In genomic region chr7:42128703-42129102, GRCh38 we compare ENCODE assay signal across 15 cellular contexts.
DNase-seq lines count a peak whose midpoint lies in the region; ATAC-seq, FAIRE-seq and TF ChIP-seq lines count a peak whose summit lies in the region.
"Had no signal": no experiment of that assay in that cellular context is flagged by ENCODE, and none has a peak within 500 bp of the region (broad histone marks: within the 10 kb centered on the region; RNA-seq: fewer than 3 reads in every experiment).

No MANE protein-coding gene starts in this region.

- H3K79me2 ChIP-seq in OCI-LY3 (ENCODE audit: low read length) (no peaks in the 10 kb centered on the region), endothelial cell of umbilical vein (ENCODE audit: control insufficient read depth, insufficient read depth, low read length) (no peaks in the 10 kb centered on the region), smooth muscle cell (ENCODE audit: low read depth) (peaks cover 94% of the 10 kb centered on the region), GM23248 (ENCODE audit: insufficient read depth) (no peaks in the 10 kb centered on the region; the same call in 1 of the 2 replicates)

- H3K9ac ChIP-seq in OCI-LY3 (ENCODE audit: low read length), result no peak overlapping the region
- H3K9ac ChIP-seq in endothelial cell of umbilical vein (replicated peaks; ENCODE audit: extremely low read depth, insufficient read depth, low read length), result no peak overlapping the region
- H3K9ac ChIP-seq in smooth muscle cell (ENCODE audit: low read depth), result no peak overlapping the region
- H3K9ac ChIP-seq in GM23248, result no peak overlapping the region

- no peak for ATAC-seq in activated CD8-positive, alpha-beta T cell treated with anti-CD3 and anti-CD28 coated beads for 36 hours
- ATAC-seq in activated CD8-positive, alpha-beta T cell treated with anti-CD3 and anti-CD28 coated beads, Interleukin-2, amount 10 ng/mL, durations not matched to agents 7 days and 5 days, result no peak
- ATAC-seq: activated naive CD8-positive, alpha-beta T cell treated with anti-CD3 and anti-CD28 coated beads, Interleukin-2, amount 50 U/mL, for 24 hours had no signal

- CTCF ChIA-PET in activated CD8-positive, alpha-beta T cell treated with anti-CD3 and anti-CD28 coated beads for 36 hours (lab: Charles Lee), result interaction anchor here (1.7 kb wide), 1 partner anchor 19 kb away, joined by 4 read pairs; no protein-coding TSS in a partner anchor
- CTCF ChIA-PET in activated CD8-positive, alpha-beta T cell treated with anti-CD3 and anti-CD28 coated beads, Interleukin-2, amount 10 ng/mL, durations not matched to agents 7 days and 5 days (lab: Charles Lee), result no interaction called here
- CTCF ChIA-PET in endothelial cell of umbilical vein (lab: Charles Lee), result interaction anchor here (1.5 kb wide), 1 partner anchor 11 kb away, joined by 5 read pairs; no protein-coding TSS in a partner anchor

- H3K9me3 Mint-ChIP-seq in activated CD8-positive, alpha-beta T cell treated with anti-CD3 and anti-CD28 coated beads for 36 hours, result no peaks in the 10 kb centered on the region
- no peaks in the 10 kb centered on the region for H3K9me3 Mint-ChIP-seq in activated CD8-positive, alpha-beta T cell treated with anti-CD3 and anti-CD28 coated beads, Interleukin-2, amount 10 ng/mL, durations not matched to agents 7 days and 5 days (ENCODE audit: insufficient read depth)
- H3K9me3 Mint-ChIP-seq: activated naive CD8-positive, alpha-beta T cell treated with anti-CD3 and anti-CD28 coated beads, Interleukin-2, amount 50 U/mL, for 24 hours had no signal

- no peaks in the 10 kb centered on the region for H3K9me2 ChIP-seq in GM23248 (ENCODE audit: insufficient read depth)

- no peaks in the 10 kb centered on the region for H3K4me1 Mint-ChIP-seq in activated CD8-positive, alpha-beta T cell treated with anti-CD3 and anti-CD28 coated beads for 36 hours (ENCODE audit: low read depth)
- H3K4me1 Mint-ChIP-seq in activated CD8-positive, alpha-beta T cell treated with anti-CD3 and anti-CD28 coated beads, Interleukin-2, amount 10 ng/mL, durations not matched to agents 7 days and 5 days (ENCODE audit: low read depth), result peaks cover 13% of the 10 kb centered on the region
- H3K4me1 Mint-ChIP-seq: activated naive CD8-positive, alpha-beta T cell treated with anti-CD3 and anti-CD28 coated beads, Interleukin-2, amount 50 U/mL, for 24 hours had no signal

- H3K27me3 ChIP-seq in OCI-LY3 (ENCODE audit: low read depth, low read length) (no peaks in the 10 kb centered on the region), endothelial cell of umbilical vein (ENCODE audit: control insufficient read depth in 2 of 2, insufficient read depth in 2 of 2, low read length in 2 of 2) (no peaks in the 10 kb centered on the region), smooth muscle cell (ENCODE audit: low read depth) (no peaks in the 10 kb centered on the region), GM23248 (replicated peaks; ENCODE audit: insufficient read depth) (no peaks in the 10 kb centered on the region)

- no peak overlapping the region for H3K27ac Mint-ChIP-seq in activated CD8-positive, alpha-beta T cell treated with anti-CD3 and anti-CD28 coated beads for 36 hours
- H3K27ac Mint-ChIP-seq in activated CD8-positive, alpha-beta T cell treated with anti-CD3 and anti-CD28 coated beads, Interleukin-2, amount 10 ng/mL, durations not matched to agents 7 days and 5 days, result no peak overlapping the region
- H3K27ac Mint-ChIP-seq: activated naive CD8-positive, alpha-beta T cell treated with anti-CD3 and anti-CD28 coated beads, Interleukin-2, amount 50 U/mL, for 24 hours had no signal

- H3F3A ChIP-seq in smooth muscle cell (ENCODE audit: low read depth) (peaks cover 6% of the 10 kb centered on the region), GM23248 (ENCODE audit: insufficient read depth) (no peaks in the 10 kb centered on the region)

- peak; percentile 15 for DNase-seq in activated CD8-positive, alpha-beta T cell treated with anti-CD3 and anti-CD28 coated beads for 36 hours
- no peak for DNase-seq in activated CD8-positive, alpha-beta T cell treated with anti-CD3 and anti-CD28 coated beads, Interleukin-2, amount 10 ng/mL, durations not matched to agents 7 days and 5 days
- DNase-seq in endothelial cell of umbilical vein (ENCODE audit: low read depth, low spot score) (peak; percentile 31), smooth muscle cell (lab: John Stamatoyannopoulos, UW; ENCODE audit: unreplicated experiment) (no peak), GM23248 (no peak), Ammon's horn (ENCODE audit: low spot score) (no peak), GM19239 (ENCODE audit: insufficient read length, low spot score) (no peak)
- DNase-seq: activated naive CD8-positive, alpha-beta T cell treated with anti-CD3 and anti-CD28 coated beads, Interleukin-2, amount 50 U/mL, for 24 hours; islet precursor cell; NCI-H2171 treated with DMSO at 0.1 percent for 48 hours; nucleus accumbens; stimulated activated CD4-positive, alpha-beta T cell treated with anti-CD3 and anti-CD28 coated beads, Interleukin-4, amount 100 ng/mL, for 24 hours had no signal

- no peaks in the 10 kb centered on the region for H3K9me1 ChIP-seq in endothelial cell of umbilical vein (replicated peaks; ENCODE audit: control insufficient read depth, extremely low read depth, insufficient read depth, low read length)

- H3K4me2 ChIP-seq in OCI-LY3 (ENCODE audit: low read length) (no peak overlapping the region), endothelial cell of umbilical vein (ENCODE audit: insufficient read depth, low read length) (no peak overlapping the region), smooth muscle cell (no peak overlapping the region), GM23248 (ENCODE audit: unreplicated experiment) (no peak overlapping the region)

- H4K20me1 ChIP-seq in OCI-LY3 (ENCODE audit: insufficient read depth, low read length) (no peaks in the 10 kb centered on the region), endothelial cell of umbilical vein (replicated peaks; ENCODE audit: control insufficient read depth, extremely low read depth, insufficient read depth, low read length) (no peaks in the 10 kb centered on the region), smooth muscle cell (ENCODE audit: low read depth) (peaks cover 99% of the 10 kb centered on the region), GM23248 (ENCODE audit: insufficient read depth) (no peaks in the 10 kb centered on the region)

- POLR2A ChIA-PET in activated CD8-positive, alpha-beta T cell treated with anti-CD3 and anti-CD28 coated beads for 36 hours (lab: Charles Lee), result no interaction called here
- POLR2A ChIA-PET in activated CD8-positive, alpha-beta T cell treated with anti-CD3 and anti-CD28 coated beads, Interleukin-2, amount 10 ng/mL, durations not matched to agents 7 days and 5 days (lab: Charles Lee), result no interaction called here
- POLR2A ChIA-PET in endothelial cell of umbilical vein (lab: Charles Lee), result no interaction called here

- H3K4me1 ChIP-seq in OCI-LY3 (ENCODE audit: low read length) (no peaks in the 10 kb centered on the region), endothelial cell of umbilical vein (ENCODE audit: control insufficient read depth, extremely low read depth, insufficient read depth, low read length) (no peaks in the 10 kb centered on the region), smooth muscle cell (ENCODE audit: low read depth) (peaks cover 32% of the 10 kb centered on the region), GM23248 (ENCODE audit: insufficient read depth) (no peaks in the 10 kb centered on the region)

- TF ChIP-seq CTCF in activated CD8-positive, alpha-beta T cell treated with anti-CD3 and anti-CD28 coated beads for 36 hours (IDR thresholded peaks at IDR 0.05), result no peak
- TF ChIP-seq CTCF in OCI-LY3 (IDR thresholded peaks at IDR 0.05; ENCODE audit: low read depth, low read length) (peak; percentile 41), endothelial cell of umbilical vein (IDR thresholded peaks at IDR 0.05; ENCODE audit: extremely low read depth in 1 of 2, insufficient read depth in 1 of 2, low read depth in 1 of 2, low read length in 2 of 2) (peak in 1 of 2 donors; percentile 29), smooth muscle cell (IDR thresholded peaks at IDR 0.05; ENCODE audit: borderline replicate concordance, insufficient read depth, poor library complexity, severe bottlenecking) (peak; percentile 25)

- peak; percentile 53 for FAIRE-seq in endothelial cell of umbilical vein (lab: Jason Lieb, UNC)
- FAIRE-seq in GM19239 (lab: Jason Lieb, UNC), result no peak
- FAIRE-seq: endometrium had no signal

- no TSS peak for BruUV-seq in endothelial cell of umbilical vein (replicated peaks; lab: Mats Ljungman, UMichigan)

- H3K4me3 ChIP-seq in OCI-LY3 (ENCODE audit: low read length), result no peak overlapping the region
- no peak overlapping the region for H3K4me3 ChIP-seq in endothelial cell of umbilical vein (replicated peaks in 1 of 3; ENCODE audit: insufficient read depth in 1 of 3, low read depth in 1 of 3, low read length in 3 of 3)
- no peak overlapping the region for H3K4me3 ChIP-seq in smooth muscle cell
- no peak overlapping the region for H3K4me3 ChIP-seq in GM23248
- H3K4me3 ChIP-seq: SK-N-MC had no signal

- TF ChIP-seq POLR2A in endothelial cell of umbilical vein (IDR thresholded peaks at IDR 0.05; ENCODE audit: low read depth, low read length), result no peak

- H3K27me3 Mint-ChIP-seq in activated CD8-positive, alpha-beta T cell treated with anti-CD3 and anti-CD28 coated beads for 36 hours, result peaks cover 2% of the 10 kb centered on the region
- no peaks in the 10 kb centered on the region for H3K27me3 Mint-ChIP-seq in activated CD8-positive, alpha-beta T cell treated with anti-CD3 and anti-CD28 coated beads, Interleukin-2, amount 10 ng/mL, durations not matched to agents 7 days and 5 days (ENCODE audit: low read depth)

- no peak overlapping the region for H3K4me3 Mint-ChIP-seq in activated CD8-positive, alpha-beta T cell treated with anti-CD3 and anti-CD28 coated beads for 36 hours
- no peak overlapping the region for H3K4me3 Mint-ChIP-seq in activated CD8-positive, alpha-beta T cell treated with anti-CD3 and anti-CD28 coated beads, Interleukin-2, amount 10 ng/mL, durations not matched to agents 7 days and 5 days
- H3K4me3 Mint-ChIP-seq: activated naive CD8-positive, alpha-beta T cell treated with anti-CD3 and anti-CD28 coated beads, Interleukin-2, amount 50 U/mL, for 24 hours had no signal

- H3K9me3 ChIP-seq in OCI-LY3 (ENCODE audit: insufficient read depth, low read length), result no peaks in the 10 kb centered on the region
- no peaks in the 10 kb centered on the region for H3K9me3 ChIP-seq in endothelial cell of umbilical vein (replicated peaks; ENCODE audit: control insufficient read depth, insufficient read depth, low read length)
- H3K9me3 ChIP-seq in smooth muscle cell (replicated peaks; ENCODE audit: low read depth), result no peaks in the 10 kb centered on the region
- H3K9me3 ChIP-seq in GM23248 (ENCODE audit: low read depth), result no peaks in the 10 kb centered on the region

- no peak overlapping the region for H2AFZ ChIP-seq in OCI-LY3 (ENCODE audit: low read depth, low read length)
- H2AFZ ChIP-seq in endothelial cell of umbilical vein (ENCODE audit: low read depth, low read length), result no peak overlapping the region
- no peak overlapping the region for H2AFZ ChIP-seq in smooth muscle cell (ENCODE audit: low read depth)
- H2AFZ ChIP-seq in GM23248, result no peak overlapping the region

- dilution Hi-C loops in endothelial cell of umbilical vein (cut with MboI; ENCODE audit: extremely low pct_ligation_motif_present, low sequenced_read_pairs), result no loop called here

- intact Hi-C loops in activated CD8-positive, alpha-beta T cell treated with anti-CD3 and anti-CD28 coated beads for 36 hours (cut with micrococcal nuclease), result no loop called here
- intact Hi-C loops in endothelial cell of umbilical vein (cut with micrococcal nuclease), result loop anchor here (10.0 kb wide), 1 partner anchor 716 kb away; no protein-coding TSS in a partner anchor

- H3K36me3 ChIP-seq in OCI-LY3 (replicated peaks; ENCODE audit: low read depth, low read length) (no peaks in the 10 kb centered on the region), endothelial cell of umbilical vein (ENCODE audit: control insufficient read depth in 2 of 2, extremely low read depth in 1 of 2, insufficient read depth in 2 of 2, low read length in 2 of 2) (no peaks in the 10 kb centered on the region), smooth muscle cell (ENCODE audit: low read depth) (no peaks in the 10 kb centered on the region), GM23248 (ENCODE audit: low read depth) (no peaks in the 10 kb centered on the region)

- in situ Hi-C loops in GM23248 (cut with MboI), result no loop called here

- H3K36me3 Mint-ChIP-seq in activated CD8-positive, alpha-beta T cell treated with anti-CD3 and anti-CD28 coated beads for 36 hours (ENCODE audit: low read depth), result no peaks in the 10 kb centered on the region
- H3K36me3 Mint-ChIP-seq in activated CD8-positive, alpha-beta T cell treated with anti-CD3 and anti-CD28 coated beads, Interleukin-2, amount 10 ng/mL, durations not matched to agents 7 days and 5 days (ENCODE audit: low read depth), result no peaks in the 10 kb centered on the region

- WGBS in smooth muscle cell (ENCODE audit: low lambda C conversion rate), result 43% methylated on average over 2 of the region's 2 CpGs
- 88 to 89% methylated on average over 2 of the region's 2 CpGs for WGBS in GM23248 (ENCODE audit: low coverage in 1 of 2, low lambda C conversion rate in 2 of 2, missing lambda C conversion rate in 2 of 2), 2 experiments

- H3K27ac ChIP-seq in OCI-LY3 (ENCODE audit: low read length), result no peak overlapping the region
- no peak overlapping the region for H3K27ac ChIP-seq in endothelial cell of umbilical vein (ENCODE audit: insufficient read depth, low read depth, low read length)
- no peak overlapping the region for H3K27ac ChIP-seq in smooth muscle cell (ENCODE audit: low read depth)
- H3K27ac ChIP-seq in GM23248, result no peak overlapping the region
- H3K27ac ChIP-seq: SK-N-MC had no signal

Comparison
In these comparisons a context has a peak if more than half of its experiments do, and no peak if none do; other contexts are left out.
1. DNase-seq: peak in activated CD8-positive, alpha-beta T cell treated with anti-CD3 and anti-CD28 coated beads for 36 hours (single experiment) and endothelial cell of umbilical vein (single experiment); none in activated CD8-positive, alpha-beta T cell treated with anti-CD3 and anti-CD28 coated beads, Interleukin-2, amount 10 ng/mL, durations not matched to agents 7 days and 5 days (single experiment), smooth muscle cell (single experiment), GM23248 (single experiment), Ammon's horn (single experiment) and GM19239 (single experiment).